ENCODE assay signal across 1 cellular context in the genomic region with DNA sequence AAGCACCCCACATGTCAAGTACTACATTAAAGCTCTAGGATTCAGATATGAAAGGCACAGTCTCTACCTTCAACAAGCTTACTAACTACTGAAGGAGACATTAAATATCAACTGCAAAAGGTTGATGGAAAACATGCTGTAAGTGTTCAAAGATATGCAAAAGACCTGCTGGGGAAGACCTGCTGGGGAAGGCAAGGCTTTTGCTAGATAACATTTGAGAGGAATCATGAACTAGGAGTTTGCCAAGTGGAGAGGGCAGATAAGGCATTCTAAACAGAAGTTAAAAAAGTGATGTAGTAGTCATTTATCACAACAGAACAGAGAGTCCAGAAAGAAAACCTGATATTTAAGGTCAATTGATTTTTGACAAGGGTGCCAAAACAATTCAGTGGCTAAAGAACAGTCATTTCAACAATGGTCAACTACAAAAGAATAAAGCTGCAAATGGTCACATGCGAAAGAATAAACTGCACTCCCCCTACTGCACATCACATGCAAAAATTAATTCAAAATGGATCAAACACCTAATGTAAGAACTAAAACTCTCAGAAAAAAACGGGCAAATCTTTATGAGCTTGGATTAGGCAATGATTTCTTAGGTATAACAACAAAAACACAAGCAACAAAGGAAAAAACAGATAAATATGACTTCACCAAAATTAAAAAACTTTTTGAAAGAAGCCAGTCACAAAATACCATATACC.
TF ChIP-seq lines count a peak whose summit lies in the region.

No MANE protein-coding gene starts in this region.

TF ChIP-seq in K562, 482 proteins besides CTCF, POLR2A, EP300 and RAD21 (continued from another document and continues in another):
- TF ChIP-seq, protein P1, sequence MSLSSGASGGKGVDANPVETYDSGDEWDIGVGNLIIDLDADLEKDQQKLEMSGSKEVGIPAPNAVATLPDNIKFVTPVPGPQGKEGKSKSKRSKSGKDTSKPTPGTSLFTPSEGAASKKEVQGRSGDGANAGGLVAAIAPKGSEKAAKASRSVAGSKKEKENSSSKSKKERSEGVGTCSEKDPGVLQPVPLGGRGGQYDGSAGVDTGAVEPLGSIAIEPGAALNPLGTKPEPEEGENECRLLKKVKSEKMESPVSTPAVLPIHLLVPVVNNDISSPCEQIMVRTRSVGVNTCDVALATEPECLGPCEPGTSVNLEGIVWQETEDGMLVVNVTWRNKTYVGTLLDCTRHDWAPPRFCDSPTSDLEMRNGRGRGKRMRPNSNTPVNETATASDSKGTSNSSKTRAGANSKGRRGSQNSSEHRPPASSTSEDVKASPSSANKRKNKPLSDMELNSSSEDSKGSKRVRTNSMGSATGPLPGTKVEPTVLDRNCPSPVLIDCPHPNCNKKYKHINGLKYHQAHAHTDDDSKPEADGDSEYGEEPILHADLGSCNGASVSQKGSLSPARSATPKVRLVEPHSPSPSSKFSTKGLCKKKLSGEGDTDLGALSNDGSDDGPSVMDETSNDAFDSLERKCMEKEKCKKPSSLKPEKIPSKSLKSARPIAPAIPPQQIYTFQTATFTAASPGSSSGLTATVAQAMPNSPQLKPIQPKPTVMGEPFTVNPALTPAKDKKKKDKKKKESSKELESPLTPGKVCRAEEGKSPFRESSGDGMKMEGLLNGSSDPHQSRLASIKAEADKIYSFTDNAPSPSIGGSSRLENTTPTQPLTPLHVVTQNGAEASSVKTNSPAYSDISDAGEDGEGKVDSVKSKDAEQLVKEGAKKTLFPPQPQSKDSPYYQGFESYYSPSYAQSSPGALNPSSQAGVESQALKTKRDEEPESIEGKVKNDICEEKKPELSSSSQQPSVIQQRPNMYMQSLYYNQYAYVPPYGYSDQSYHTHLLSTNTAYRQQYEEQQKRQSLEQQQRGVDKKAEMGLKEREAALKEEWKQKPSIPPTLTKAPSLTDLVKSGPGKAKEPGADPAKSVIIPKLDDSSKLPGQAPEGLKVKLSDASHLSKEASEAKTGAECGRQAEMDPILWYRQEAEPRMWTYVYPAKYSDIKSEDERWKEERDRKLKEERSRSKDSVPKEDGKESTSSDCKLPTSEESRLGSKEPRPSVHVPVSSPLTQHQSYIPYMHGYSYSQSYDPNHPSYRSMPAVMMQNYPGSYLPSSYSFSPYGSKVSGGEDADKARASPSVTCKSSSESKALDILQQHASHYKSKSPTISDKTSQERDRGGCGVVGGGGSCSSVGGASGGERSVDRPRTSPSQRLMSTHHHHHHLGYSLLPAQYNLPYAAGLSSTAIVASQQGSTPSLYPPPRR (CRISPR knock-in tag; IDR thresholded peaks at IDR 0.05; ENCODE audit: borderline replicate concordance) = no peak
- TF ChIP-seq, protein P2, sequence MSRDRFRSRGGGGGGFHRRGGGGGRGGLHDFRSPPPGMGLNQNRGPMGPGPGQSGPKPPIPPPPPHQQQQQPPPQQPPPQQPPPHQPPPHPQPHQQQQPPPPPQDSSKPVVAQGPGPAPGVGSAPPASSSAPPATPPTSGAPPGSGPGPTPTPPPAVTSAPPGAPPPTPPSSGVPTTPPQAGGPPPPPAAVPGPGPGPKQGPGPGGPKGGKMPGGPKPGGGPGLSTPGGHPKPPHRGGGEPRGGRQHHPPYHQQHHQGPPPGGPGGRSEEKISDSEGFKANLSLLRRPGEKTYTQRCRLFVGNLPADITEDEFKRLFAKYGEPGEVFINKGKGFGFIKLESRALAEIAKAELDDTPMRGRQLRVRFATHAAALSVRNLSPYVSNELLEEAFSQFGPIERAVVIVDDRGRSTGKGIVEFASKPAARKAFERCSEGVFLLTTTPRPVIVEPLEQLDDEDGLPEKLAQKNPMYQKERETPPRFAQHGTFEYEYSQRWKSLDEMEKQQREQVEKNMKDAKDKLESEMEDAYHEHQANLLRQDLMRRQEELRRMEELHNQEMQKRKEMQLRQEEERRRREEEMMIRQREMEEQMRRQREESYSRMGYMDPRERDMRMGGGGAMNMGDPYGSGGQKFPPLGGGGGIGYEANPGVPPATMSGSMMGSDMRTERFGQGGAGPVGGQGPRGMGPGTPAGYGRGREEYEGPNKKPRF (IDR thresholded peaks at IDR 0.05; ENCODE audit: low read depth, low read length) = no peak
- TF ChIP-seq, protein P3, sequence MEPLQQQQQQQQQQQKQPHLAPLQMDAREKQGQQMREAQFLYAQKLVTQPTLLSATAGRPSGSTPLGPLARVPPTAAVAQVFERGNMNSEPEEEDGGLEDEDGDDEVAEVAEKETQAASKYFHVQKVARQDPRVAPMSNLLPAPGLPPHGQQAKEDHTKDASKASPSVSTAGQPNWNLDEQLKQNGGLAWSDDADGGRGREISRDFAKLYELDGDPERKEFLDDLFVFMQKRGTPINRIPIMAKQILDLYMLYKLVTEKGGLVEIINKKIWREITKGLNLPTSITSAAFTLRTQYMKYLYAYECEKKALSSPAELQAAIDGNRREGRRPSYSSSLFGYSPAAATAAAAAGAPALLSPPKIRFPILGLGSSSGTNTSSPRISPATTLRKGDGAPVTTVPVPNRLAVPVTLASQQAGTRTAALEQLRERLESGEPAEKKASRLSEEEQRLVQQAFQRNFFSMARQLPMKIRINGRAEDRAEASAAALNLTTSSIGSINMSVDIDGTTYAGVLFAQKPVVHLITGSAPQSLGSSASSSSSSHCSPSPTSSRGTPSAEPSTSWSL (CRISPR knock-in tag; IDR thresholded peaks at IDR 0.05; ENCODE audit: borderline replicate concordance) = no peak
- TF ChIP-seq EP400 (IDR thresholded peaks at IDR 0.05) (peak; percentile 76), CBFA2T2 (conservative IDR thresholded peaks at IDR 0.05) (peak; percentile 100), KAT2B (IDR thresholded peaks at IDR 0.05; ENCODE audit: low read depth, low read length) (no peak), HIVEP1 (CRISPR knock-in tag; IDR thresholded peaks at IDR 0.05) (no peak), ZNF830 (CRISPR knock-in tag; IDR thresholded peaks at IDR 0.05) (no peak), FUS (optimal IDR thresholded peaks at IDR 0.05; ENCODE audit: low read depth, low read length) (no peak), ZNF12 (CRISPR knock-in tag; IDR thresholded peaks at IDR 0.05) (no peak), L3MBTL2 (IDR thresholded peaks at IDR 0.05) (peak; percentile 37), ETS2 (tag; IDR thresholded peaks at IDR 0.05; ENCODE audit: borderline replicate concordance, poor library complexity, severe bottlenecking) (no peak), DIDO1 (tag; IDR thresholded peaks at IDR 0.05; ENCODE audit: low read depth) (no peak), TAL1 (IDR thresholded peaks at IDR 0.05) (peak; percentile 100), ARHGAP35 (IDR thresholded peaks at IDR 0.05; ENCODE audit: partially characterized antibody) (peak; percentile 24), SMC3 (conservative IDR thresholded peaks at IDR 0.05; ENCODE audit: insufficient read depth, low read depth, low read length) (no peak), ZNF79 (CRISPR knock-in tag; IDR thresholded peaks at IDR 0.05; ENCODE audit: low read depth) (no peak), MXI1 (IDR thresholded peaks at IDR 0.05; ENCODE audit: low read depth, low read length) (peak; percentile 85; the same call in 1 of the 2 replicates), ZNF766 (CRISPR knock-in tag; conservative IDR thresholded peaks at IDR 0.05) (peak; percentile 98), TEAD1 (CRISPR knock-in tag; IDR thresholded peaks at IDR 0.05) (peak; percentile 41 to 89; a peak in 3 of 4 replicates), ZC3H8 (IDR thresholded peaks at IDR 0.05) (no peak), TOE1 (IDR thresholded peaks at IDR 0.05; ENCODE audit: borderline replicate concordance) (no peak), TOE1 (CRISPR knock-in tag; IDR thresholded peaks at IDR 0.05; ENCODE audit: borderline replicate concordance, low read depth) (no peak), TCF7 (IDR thresholded peaks at IDR 0.05; ENCODE audit: borderline replicate concordance) (peak; percentile 65; the same call in 1 of the 2 replicates), MCM7 (IDR thresholded peaks at IDR 0.05) (no peak), ILK (tag; IDR thresholded peaks at IDR 0.05; ENCODE audit: borderline replicate concordance, low read depth) (no peak), ZNF232 (CRISPR knock-in tag; IDR thresholded peaks at IDR 0.05) (no peak), ZNF584 (CRISPR knock-in tag; IDR thresholded peaks at IDR 0.05; ENCODE audit: low read depth) (peak; percentile 97), ESRRA (IDR thresholded peaks at IDR 0.05; ENCODE audit: borderline replicate concordance, low read depth) (peak; percentile 29; the same call in 1 of the 2 replicates), BMI1 (IDR thresholded peaks at IDR 0.05; ENCODE audit: low read length) (0 out of 2 replicates have a peak, but pooled peaks have one; percentile 24), SNIP1 (IDR thresholded peaks at IDR 0.05; ENCODE audit: low read depth) (no peak)
- TF ChIP-seq, protein P4, sequence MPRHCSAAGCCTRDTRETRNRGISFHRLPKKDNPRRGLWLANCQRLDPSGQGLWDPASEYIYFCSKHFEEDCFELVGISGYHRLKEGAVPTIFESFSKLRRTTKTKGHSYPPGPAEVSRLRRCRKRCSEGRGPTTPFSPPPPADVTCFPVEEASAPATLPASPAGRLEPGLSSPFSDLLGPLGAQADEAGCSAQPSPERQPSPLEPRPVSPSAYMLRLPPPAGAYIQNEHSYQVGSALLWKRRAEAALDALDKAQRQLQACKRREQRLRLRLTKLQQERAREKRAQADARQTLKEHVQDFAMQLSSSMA (CRISPR knock-in tag; IDR thresholded peaks at IDR 0.05) = no peak
- TF ChIP-seq, protein P5, sequence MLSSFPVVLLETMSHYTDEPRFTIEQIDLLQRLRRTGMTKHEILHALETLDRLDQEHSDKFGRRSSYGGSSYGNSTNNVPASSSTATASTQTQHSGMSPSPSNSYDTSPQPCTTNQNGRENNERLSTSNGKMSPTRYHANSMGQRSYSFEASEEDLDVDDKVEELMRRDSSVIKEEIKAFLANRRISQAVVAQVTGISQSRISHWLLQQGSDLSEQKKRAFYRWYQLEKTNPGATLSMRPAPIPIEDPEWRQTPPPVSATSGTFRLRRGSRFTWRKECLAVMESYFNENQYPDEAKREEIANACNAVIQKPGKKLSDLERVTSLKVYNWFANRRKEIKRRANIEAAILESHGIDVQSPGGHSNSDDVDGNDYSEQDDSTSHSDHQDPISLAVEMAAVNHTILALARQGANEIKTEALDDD (IDR thresholded peaks at IDR 0.05) = peak; percentile 78
- TF ChIP-seq, protein P6, sequence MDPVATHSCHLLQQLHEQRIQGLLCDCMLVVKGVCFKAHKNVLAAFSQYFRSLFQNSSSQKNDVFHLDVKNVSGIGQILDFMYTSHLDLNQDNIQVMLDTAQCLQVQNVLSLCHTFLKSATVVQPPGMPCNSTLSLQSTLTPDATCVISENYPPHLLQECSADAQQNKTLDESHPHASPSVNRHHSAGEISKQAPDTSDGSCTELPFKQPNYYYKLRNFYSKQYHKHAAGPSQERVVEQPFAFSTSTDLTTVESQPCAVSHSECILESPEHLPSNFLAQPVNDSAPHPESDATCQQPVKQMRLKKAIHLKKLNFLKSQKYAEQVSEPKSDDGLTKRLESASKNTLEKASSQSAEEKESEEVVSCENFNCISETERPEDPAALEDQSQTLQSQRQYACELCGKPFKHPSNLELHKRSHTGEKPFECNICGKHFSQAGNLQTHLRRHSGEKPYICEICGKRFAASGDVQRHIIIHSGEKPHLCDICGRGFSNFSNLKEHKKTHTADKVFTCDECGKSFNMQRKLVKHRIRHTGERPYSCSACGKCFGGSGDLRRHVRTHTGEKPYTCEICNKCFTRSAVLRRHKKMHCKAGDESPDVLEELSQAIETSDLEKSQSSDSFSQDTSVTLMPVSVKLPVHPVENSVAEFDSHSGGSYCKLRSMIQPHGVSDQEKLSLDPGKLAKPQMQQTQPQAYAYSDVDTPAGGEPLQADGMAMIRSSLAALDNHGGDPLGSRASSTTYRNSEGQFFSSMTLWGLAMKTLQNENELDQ (CRISPR knock-in tag; IDR thresholded peaks at IDR 0.05; ENCODE audit: borderline replicate concordance) = no peak
- TF ChIP-seq, protein P7, sequence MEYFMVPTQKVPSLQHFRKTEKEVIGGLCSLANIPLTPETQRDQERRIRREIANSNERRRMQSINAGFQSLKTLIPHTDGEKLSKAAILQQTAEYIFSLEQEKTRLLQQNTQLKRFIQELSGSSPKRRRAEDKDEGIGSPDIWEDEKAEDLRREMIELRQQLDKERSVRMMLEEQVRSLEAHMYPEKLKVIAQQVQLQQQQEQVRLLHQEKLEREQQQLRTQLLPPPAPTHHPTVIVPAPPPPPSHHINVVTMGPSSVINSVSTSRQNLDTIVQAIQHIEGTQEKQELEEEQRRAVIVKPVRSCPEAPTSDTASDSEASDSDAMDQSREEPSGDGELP (CRISPR knock-in tag; IDR thresholded peaks at IDR 0.05; ENCODE audit: borderline replicate concordance) = no peak; the same call in 1 of the 2 replicates
- TF ChIP-seq, protein P8, sequence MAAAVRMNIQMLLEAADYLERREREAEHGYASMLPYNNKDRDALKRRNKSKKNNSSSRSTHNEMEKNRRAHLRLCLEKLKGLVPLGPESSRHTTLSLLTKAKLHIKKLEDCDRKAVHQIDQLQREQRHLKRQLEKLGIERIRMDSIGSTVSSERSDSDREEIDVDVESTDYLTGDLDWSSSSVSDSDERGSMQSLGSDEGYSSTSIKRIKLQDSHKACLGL (CRISPR knock-in tag; IDR thresholded peaks at IDR 0.05; ENCODE audit: borderline replicate concordance, poor library complexity, severe bottlenecking) = no peak
- TF ChIP-seq, protein P9, sequence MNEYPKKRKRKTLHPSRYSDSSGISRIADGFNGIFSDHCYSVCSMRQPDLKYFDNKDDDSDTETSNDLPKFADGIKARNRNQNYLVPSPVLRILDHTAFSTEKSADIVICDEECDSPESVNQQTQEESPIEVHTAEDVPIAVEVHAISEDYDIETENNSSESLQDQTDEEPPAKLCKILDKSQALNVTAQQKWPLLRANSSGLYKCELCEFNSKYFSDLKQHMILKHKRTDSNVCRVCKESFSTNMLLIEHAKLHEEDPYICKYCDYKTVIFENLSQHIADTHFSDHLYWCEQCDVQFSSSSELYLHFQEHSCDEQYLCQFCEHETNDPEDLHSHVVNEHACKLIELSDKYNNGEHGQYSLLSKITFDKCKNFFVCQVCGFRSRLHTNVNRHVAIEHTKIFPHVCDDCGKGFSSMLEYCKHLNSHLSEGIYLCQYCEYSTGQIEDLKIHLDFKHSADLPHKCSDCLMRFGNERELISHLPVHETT (CRISPR knock-in tag; conservative IDR thresholded peaks at IDR 0.05 in 1 of 2, IDR thresholded peaks at IDR 0.05 in 1 of 2) = peak in 1 of 2 experiments; percentile 97; a peak in 2 of 4 replicates
- TF ChIP-seq, protein P10, sequence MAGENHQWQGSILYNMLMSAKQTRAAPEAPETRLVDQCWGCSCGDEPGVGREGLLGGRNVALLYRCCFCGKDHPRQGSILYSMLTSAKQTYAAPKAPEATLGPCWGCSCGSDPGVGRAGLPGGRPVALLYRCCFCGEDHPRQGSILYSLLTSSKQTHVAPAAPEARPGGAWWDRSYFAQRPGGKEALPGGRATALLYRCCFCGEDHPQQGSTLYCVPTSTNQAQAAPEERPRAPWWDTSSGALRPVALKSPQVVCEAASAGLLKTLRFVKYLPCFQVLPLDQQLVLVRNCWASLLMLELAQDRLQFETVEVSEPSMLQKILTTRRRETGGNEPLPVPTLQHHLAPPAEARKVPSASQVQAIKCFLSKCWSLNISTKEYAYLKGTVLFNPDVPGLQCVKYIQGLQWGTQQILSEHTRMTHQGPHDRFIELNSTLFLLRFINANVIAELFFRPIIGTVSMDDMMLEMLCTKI (IDR thresholded peaks at IDR 0.05; ENCODE audit: partially characterized antibody) = no peak
- TF ChIP-seq, protein P11, sequence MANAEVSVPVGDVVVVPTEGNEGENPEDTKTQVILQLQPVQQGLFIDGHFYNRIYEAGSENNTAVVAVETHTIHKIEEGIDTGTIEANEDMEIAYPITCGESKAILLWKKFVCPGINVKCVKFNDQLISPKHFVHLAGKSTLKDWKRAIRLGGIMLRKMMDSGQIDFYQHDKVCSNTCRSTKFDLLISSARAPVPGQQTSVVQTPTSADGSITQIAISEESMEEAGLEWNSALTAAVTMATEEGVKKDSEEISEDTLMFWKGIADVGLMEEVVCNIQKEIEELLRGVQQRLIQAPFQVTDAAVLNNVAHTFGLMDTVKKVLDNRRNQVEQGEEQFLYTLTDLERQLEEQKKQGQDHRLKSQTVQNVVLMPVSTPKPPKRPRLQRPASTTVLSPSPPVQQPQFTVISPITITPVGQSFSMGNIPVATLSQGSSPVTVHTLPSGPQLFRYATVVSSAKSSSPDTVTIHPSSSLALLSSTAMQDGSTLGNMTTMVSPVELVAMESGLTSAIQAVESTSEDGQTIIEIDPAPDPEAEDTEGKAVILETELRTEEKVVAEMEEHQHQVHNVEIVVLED (CRISPR knock-in tag; IDR thresholded peaks at IDR 0.05) = no peak
